10 cellular contexts compared by ENCODE assay signal in the genomic region with DNA sequence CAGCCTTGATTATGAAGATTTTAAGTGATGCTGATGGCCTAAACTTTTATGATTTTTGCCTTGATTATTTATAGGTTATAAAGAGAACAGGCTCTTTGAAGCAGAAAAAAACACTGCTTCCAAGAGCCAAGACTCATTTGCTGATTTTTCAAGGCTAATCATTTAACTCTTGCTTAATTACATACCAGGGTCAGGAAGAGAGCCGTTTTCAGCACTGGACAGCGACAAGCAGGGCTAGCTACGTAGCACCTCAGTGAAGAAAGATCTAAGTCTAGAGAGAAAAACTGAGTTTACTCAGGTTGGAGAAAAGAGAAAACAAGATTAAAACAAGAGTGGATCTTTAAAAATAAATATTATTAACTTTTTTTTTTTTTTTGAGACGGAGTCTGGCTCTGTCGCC.
DNase-seq lines count a peak whose midpoint lies in the region; ATAC-seq, FAIRE-seq and TF ChIP-seq lines count a peak whose summit lies in the region.
"Had no signal": no experiment of that assay in that cellular context is flagged by ENCODE, and none has a peak within 500 bp of the region (broad histone marks: within the 10 kb centered on the region; RNA-seq: fewer than 3 reads in every experiment).

No MANE protein-coding gene starts in this region.

- H2AFZ ChIP-seq in HepG2 (ENCODE audit: low read length): no peak overlapping the region

- no peak for TF ChIP-seq CTCF in HepG2 (CRISPR knock-in tag; IDR thresholded peaks at IDR 0.05)

- no peak for FAIRE-seq in HepG2 (lab: Jason Lieb, UNC)

- no peaks in the 10 kb centered on the region for H4K20me1 ChIP-seq in HepG2 (ENCODE audit: insufficient read depth, low read length)

- TF ChIP-seq RAD21 in HepG2 (CRISPR knock-in tag; IDR thresholded peaks at IDR 0.05): no peak

- H3K9ac ChIP-seq in HepG2 (ENCODE audit: insufficient read depth, low read depth, low read length): no peak overlapping the region

- WGBS in HepG2 (ENCODE audit: low lambda C conversion rate): 48% methylated on average over 5 of the region's 5 CpGs

- TF ChIP-seq EP300 in HepG2 (IDR thresholded peaks at IDR 0.05; ENCODE audit: low read depth in 2 of 2, low read length in 2 of 2) (no peak), HepG2 (CRISPR knock-in tag; IDR thresholded peaks at IDR 0.05; ENCODE audit: borderline replicate concordance) (no peak)

- no peak overlapping the region for H3K4me2 ChIP-seq in HepG2 (ENCODE audit: low read depth, low read length)

- no peaks in the 10 kb centered on the region; a peak in 1 of 5 replicates for H3K27me3 ChIP-seq in HepG2 (ENCODE audit: control insufficient read depth in 1 of 2, insufficient read depth in 2 of 2, low read length in 2 of 2)

- in situ Hi-C loops in HepG2 (cut with HindIII; ENCODE audit: extremely low pct_ligation_motif_present, low pct_unique_long_range_greater_than_20kb): no loop called here

- no peak for TF ChIP-seq POLR2A in HepG2 (IDR thresholded peaks at IDR 0.05; ENCODE audit: insufficient read depth in 1 of 2, low read depth in 2 of 2, low read length in 2 of 2)

- no peaks in the 10 kb centered on the region for H3K4me1 ChIP-seq in HepG2 (ENCODE audit: insufficient read depth, low read length)
- H3K4me1 ChIP-seq: gastroesophageal sphincter had no signal

- intact Hi-C loops in HepG2 (cut with micrococcal nuclease; ENCODE audit: unreplicated experiment): no loop called here

- DNase-seq in ELR (ENCODE audit: low read depth): peak; percentile 9
- peak; percentile 39 to 52 for DNase-seq in Kasumi-1 (lab: John Stamatoyannopoulos, UW)
- DNase-seq in astrocyte of the hippocampus (ENCODE audit: low read depth, low spot score): peak; percentile 86
- peak; percentile 12 for DNase-seq in HepG2 (ENCODE audit: low spot score)
- DNase-seq in HK-2 (ENCODE audit: unreplicated experiment): no peak
- no peak for DNase-seq in NCI-H524 treated with DMSO at 0.1 percent for 48 hours (lab: John Stamatoyannopoulos, UW)

- BruUV-seq in HepG2 (replicated peaks; lab: Mats Ljungman, UMichigan): no TSS peak

- H3K36me3 ChIP-seq in HepG2 (replicated peaks in 1 of 2; ENCODE audit: control insufficient read depth in 1 of 2, insufficient read depth in 2 of 2, low read length in 2 of 2): no peaks in the 10 kb centered on the region
- H3K36me3 ChIP-seq: gastroesophageal sphincter had no signal

- CTCF ChIA-PET in HepG2 (lab: Yijun Ruan, JAX; ENCODE audit: low intra/inter-chr PET ratio, low total read pairs): no interaction called here

- H3K27ac ChIP-seq in HepG2 (ENCODE audit: extremely low read length, insufficient read depth, low read length): no peak overlapping the region
- H3K27ac ChIP-seq: gastroesophageal sphincter, skin epidermis had no signal

- ATAC-seq in HepG2 (no peak), HG03045 (IDR thresholded peaks at IDR 0.05; ENCODE audit: unreplicated experiment) (no peak), HG03565 (IDR thresholded peaks at IDR 0.05; ENCODE audit: unreplicated experiment) (no peak)
- ATAC-seq: gastroesophageal sphincter had no signal

- no peak overlapping the region for H3K4me3 ChIP-seq in HepG2 (replicated peaks in 1 of 3; ENCODE audit: insufficient read depth in 1 of 3, low read depth in 2 of 3, low read length in 3 of 3)
- H3K4me3 ChIP-seq: gastroesophageal sphincter, skin epidermis had no signal

- H3K79me2 ChIP-seq in HepG2 (ENCODE audit: insufficient read depth, low read length): no peaks in the 10 kb centered on the region

- POLR2A ChIA-PET in HepG2 (lab: Yijun Ruan, JAX): no interaction called here

- no peaks in the 10 kb centered on the region for H3K9me3 ChIP-seq in HepG2 (ENCODE audit: low read length)
- H3K9me3 ChIP-seq: gastroesophageal sphincter had no signal

TF ChIP-seq in HepG2, 621 proteins besides CTCF, POLR2A, EP300 and RAD21:
- TF ChIP-seq, protein P1, sequence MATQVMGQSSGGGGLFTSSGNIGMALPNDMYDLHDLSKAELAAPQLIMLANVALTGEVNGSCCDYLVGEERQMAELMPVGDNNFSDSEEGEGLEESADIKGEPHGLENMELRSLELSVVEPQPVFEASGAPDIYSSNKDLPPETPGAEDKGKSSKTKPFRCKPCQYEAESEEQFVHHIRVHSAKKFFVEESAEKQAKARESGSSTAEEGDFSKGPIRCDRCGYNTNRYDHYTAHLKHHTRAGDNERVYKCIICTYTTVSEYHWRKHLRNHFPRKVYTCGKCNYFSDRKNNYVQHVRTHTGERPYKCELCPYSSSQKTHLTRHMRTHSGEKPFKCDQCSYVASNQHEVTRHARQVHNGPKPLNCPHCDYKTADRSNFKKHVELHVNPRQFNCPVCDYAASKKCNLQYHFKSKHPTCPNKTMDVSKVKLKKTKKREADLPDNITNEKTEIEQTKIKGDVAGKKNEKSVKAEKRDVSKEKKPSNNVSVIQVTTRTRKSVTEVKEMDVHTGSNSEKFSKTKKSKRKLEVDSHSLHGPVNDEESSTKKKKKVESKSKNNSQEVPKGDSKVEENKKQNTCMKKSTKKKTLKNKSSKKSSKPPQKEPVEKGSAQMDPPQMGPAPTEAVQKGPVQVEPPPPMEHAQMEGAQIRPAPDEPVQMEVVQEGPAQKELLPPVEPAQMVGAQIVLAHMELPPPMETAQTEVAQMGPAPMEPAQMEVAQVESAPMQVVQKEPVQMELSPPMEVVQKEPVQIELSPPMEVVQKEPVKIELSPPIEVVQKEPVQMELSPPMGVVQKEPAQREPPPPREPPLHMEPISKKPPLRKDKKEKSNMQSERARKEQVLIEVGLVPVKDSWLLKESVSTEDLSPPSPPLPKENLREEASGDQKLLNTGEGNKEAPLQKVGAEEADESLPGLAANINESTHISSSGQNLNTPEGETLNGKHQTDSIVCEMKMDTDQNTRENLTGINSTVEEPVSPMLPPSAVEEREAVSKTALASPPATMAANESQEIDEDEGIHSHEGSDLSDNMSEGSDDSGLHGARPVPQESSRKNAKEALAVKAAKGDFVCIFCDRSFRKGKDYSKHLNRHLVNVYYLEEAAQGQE (IDR thresholded peaks at IDR 0.05; ENCODE audit: borderline replicate concordance in 1 of 2, low read depth in 1 of 2, low read length in 2 of 2): peak; percentile 72 to 98
- 0 out of 2 replicates have a peak, but pooled peaks have one; percentile 30 for TF ChIP-seq NKX3-1 (CRISPR knock-in tag; IDR thresholded peaks at IDR 0.05)
- 0 out of 2 replicates have a peak, but pooled peaks have one; percentile 16 for TF ChIP-seq ELF3 (CRISPR knock-in tag; IDR thresholded peaks at IDR 0.05)
- TF ChIP-seq ZC3H13 (CRISPR knock-in tag; IDR thresholded peaks at IDR 0.05): no peak
- TF ChIP-seq HMG20B (CRISPR knock-in tag; conservative IDR thresholded peaks at IDR 0.05): 0 out of 2 replicates have a peak, but pooled peaks have one; percentile 18
- TF ChIP-seq SRSF1 (optimal IDR thresholded peaks at IDR 0.05; ENCODE audit: low read depth, low read length): no peak
- 0 out of 2 replicates have a peak, but pooled peaks have one; percentile 33 for TF ChIP-seq SMAD3 (CRISPR knock-in tag; IDR thresholded peaks at IDR 0.05)
- TF ChIP-seq, protein P2, sequence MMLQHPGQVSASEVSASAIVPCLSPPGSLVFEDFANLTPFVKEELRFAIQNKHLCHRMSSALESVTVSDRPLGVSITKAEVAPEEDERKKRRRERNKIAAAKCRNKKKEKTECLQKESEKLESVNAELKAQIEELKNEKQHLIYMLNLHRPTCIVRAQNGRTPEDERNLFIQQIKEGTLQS (CRISPR knock-in tag; IDR thresholded peaks at IDR 0.05): no peak
- TF ChIP-seq, protein P3, sequence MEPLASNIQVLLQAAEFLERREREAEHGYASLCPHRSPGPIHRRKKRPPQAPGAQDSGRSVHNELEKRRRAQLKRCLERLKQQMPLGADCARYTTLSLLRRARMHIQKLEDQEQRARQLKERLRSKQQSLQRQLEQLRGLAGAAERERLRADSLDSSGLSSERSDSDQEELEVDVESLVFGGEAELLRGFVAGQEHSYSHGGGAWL (CRISPR knock-in tag; IDR thresholded peaks at IDR 0.05): no peak
- TF ChIP-seq, protein P4, sequence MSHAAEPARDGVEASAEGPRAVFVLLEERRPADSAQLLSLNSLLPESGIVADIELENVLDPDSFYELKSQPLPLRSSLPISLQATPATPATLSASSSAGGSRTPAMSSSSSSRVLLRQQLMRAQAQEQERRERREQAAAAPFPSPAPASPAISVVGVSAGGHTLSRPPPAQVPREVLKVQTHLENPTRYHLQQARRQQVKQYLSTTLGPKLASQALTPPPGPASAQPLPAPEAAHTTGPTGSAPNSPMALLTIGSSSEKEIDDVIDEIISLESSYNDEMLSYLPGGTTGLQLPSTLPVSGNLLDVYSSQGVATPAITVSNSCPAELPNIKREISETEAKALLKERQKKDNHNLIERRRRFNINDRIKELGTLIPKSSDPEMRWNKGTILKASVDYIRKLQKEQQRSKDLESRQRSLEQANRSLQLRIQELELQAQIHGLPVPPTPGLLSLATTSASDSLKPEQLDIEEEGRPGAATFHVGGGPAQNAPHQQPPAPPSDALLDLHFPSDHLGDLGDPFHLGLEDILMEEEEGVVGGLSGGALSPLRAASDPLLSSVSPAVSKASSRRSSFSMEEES (CRISPR knock-in tag; IDR thresholded peaks at IDR 0.05): peak; percentile 40; the same call in 1 of the 2 replicates
- TF ChIP-seq ZNF331 (CRISPR knock-in tag; IDR thresholded peaks at IDR 0.05): 0 out of 2 replicates have a peak, but pooled peaks have one; percentile 42
- 0 out of 2 replicates have a peak, but pooled peaks have one; percentile 41 for TF ChIP-seq DNMT3B (CRISPR knock-in tag; conservative IDR thresholded peaks at IDR 0.05)
- TF ChIP-seq MIER2 (CRISPR knock-in tag; IDR thresholded peaks at IDR 0.05): peak; percentile 96
- TF ChIP-seq, protein P5, sequence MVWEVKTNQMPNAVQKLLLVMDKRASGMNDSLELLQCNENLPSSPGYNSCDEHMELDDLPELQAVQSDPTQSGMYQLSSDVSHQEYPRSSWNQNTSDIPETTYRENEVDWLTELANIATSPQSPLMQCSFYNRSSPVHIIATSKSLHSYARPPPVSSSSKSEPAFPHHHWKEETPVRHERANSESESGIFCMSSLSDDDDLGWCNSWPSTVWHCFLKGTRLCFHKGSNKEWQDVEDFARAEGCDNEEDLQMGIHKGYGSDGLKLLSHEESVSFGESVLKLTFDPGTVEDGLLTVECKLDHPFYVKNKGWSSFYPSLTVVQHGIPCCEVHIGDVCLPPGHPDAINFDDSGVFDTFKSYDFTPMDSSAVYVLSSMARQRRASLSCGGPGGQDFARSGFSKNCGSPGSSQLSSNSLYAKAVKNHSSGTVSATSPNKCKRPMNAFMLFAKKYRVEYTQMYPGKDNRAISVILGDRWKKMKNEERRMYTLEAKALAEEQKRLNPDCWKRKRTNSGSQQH (CRISPR knock-in tag; IDR thresholded peaks at IDR 0.05; ENCODE audit: low read depth): 0 out of 2 replicates have a peak, but pooled peaks have one; percentile 47
- no peak for TF ChIP-seq ZNF446 (CRISPR knock-in tag; IDR thresholded peaks at IDR 0.05)
- TF ChIP-seq EHMT2 (IDR thresholded peaks at IDR 0.05; ENCODE audit: borderline replicate concordance, low read depth, low read length): peak; percentile 85
TF ChIP-seq in HepG2: peak in this region for 11.

Comparison
In these comparisons a context has a peak if more than half of its experiments do, and no peak if none do; other contexts are left out.
1. DNase-seq: peak in ELR (single experiment), Kasumi-1 (2 of 2), astrocyte of the hippocampus (single experiment) and HepG2 (single experiment); none in HK-2 (single experiment) and NCI-H524 treated with DMSO at 0.1 percent for 48 hours (single experiment).